In genomic region chr1:68149110-68149798, GRCh38 we compare ENCODE assay signal across 17 cellular contexts.
DNase-seq lines count a peak whose midpoint lies in the region; ATAC-seq and TF ChIP-seq lines count a peak whose summit lies in the region.
"Had no signal": no experiment of that assay in that cellular context is flagged by ENCODE, and none has a peak within 500 bp of the region (broad histone marks: within the 10 kb centered on the region; RNA-seq: fewer than 3 reads in every experiment).

No MANE protein-coding gene starts in this region.

- ATAC-seq in left cardiac atrium (peak; percentile 79 to 80), HG03354 (IDR thresholded peaks at IDR 0.05; ENCODE audit: poor library complexity, severe bottlenecking, unreplicated experiment) (no peak), PC-3 (no peak)
- ATAC-seq: HCT116 had no signal

- intact Hi-C loops in left cardiac atrium (cut with DNase I) (loop anchor here in 1 of 2 donors (5.0 kb wide), 1 partner anchor 83 kb away; the partner anchor contains the start of gene WLS), PC-3 (cut with micrococcal nuclease) (no loop called here)

- peak overlapping the region; percentile 29 for H3K18ac ChIP-seq in trophoblast cell (ENCODE audit: low read length)

- H4K91ac ChIP-seq in trophoblast cell (ENCODE audit: low read depth, low read length): no peak overlapping the region

- H3F3A ChIP-seq in PC-3 (ENCODE audit: low read length, unreplicated experiment): no peaks in the 10 kb centered on the region

- H3K9me3 ChIP-seq in endodermal cell (ENCODE audit: control insufficient read depth, low read length): no peaks in the 10 kb centered on the region
- H3K9me3 ChIP-seq in trophoblast cell (ENCODE audit: insufficient read depth, low read depth, low read length): no peaks in the 10 kb centered on the region
- no peaks in the 10 kb centered on the region for H3K9me3 ChIP-seq in PC-3 (ENCODE audit: low read length)
- H3K9me3 ChIP-seq: BLaER1 treated with 17β-estradiol and CSF1 and Interleukin-3, amounts not matched to agents 10 nM and 100 nM had no signal

- in situ Hi-C loops in G401 (cut with HindIII; ENCODE audit: low sequenced_read_pairs): no loop called here

- peaks cover 1% of the 10 kb centered on the region for H3K27me3 Mint-ChIP-seq in endodermal cell (ENCODE audit: insufficient read depth)

- POLR2A ChIA-PET in PC-3 (lab: Charles Lee; ENCODE audit: unreplicated experiment): no interaction called here

- H3K23ac ChIP-seq in trophoblast cell (ENCODE audit: low read length): no peak overlapping the region

- H2BK120ac ChIP-seq in trophoblast cell (ENCODE audit: insufficient read depth, low read length, poor library complexity): no peak overlapping the region

- no peak overlapping the region for H2BK12ac ChIP-seq in trophoblast cell (ENCODE audit: low read length)

- H3K9me2 ChIP-seq in PC-3 (replicated peaks; ENCODE audit: low read length): no peaks in the 10 kb centered on the region

- H2BK5ac ChIP-seq in trophoblast cell (ENCODE audit: low read depth, low read length, poor library complexity): no peak overlapping the region

- H3K4me2 ChIP-seq in trophoblast cell (ENCODE audit: low read length): no peak overlapping the region
- no peak overlapping the region for H3K4me2 ChIP-seq in PC-3 (ENCODE audit: low read length)
- H3K4me2 ChIP-seq: BLaER1 treated with 17β-estradiol and CSF1 and Interleukin-3, amounts not matched to agents 10 nM and 100 nM had no signal

- BruUV-seq in PC-3 (replicated peaks; lab: Mats Ljungman, UMichigan): no TSS peak

- H4K8ac ChIP-seq in trophoblast cell (ENCODE audit: low read depth, low read length): no peak overlapping the region

- 94% methylated on average over 2 to 5 of the region's 5 CpGs for WGBS in endodermal cell (ENCODE audit: insufficient coverage in 1 of 2, insufficient read length in 1 of 2), 2 experiments
- WGBS in trophoblast cell (ENCODE audit: extremely low coverage, insufficient coverage, insufficient read length): no CpG with 5 or more reads among the region's 5 CpGs

- H3K27me3 ChIP-seq in endodermal cell (ENCODE audit: control insufficient read depth, insufficient read depth, low read length, poor library complexity, severe bottlenecking): no peaks in the 10 kb centered on the region
- H3K27me3 ChIP-seq in trophoblast cell (ENCODE audit: insufficient read depth, low read length): no peaks in the 10 kb centered on the region
- H3K27me3 ChIP-seq in PC-3 (ENCODE audit: low read length): no peaks in the 10 kb centered on the region
- H3K27me3 ChIP-seq: BLaER1 treated with 17β-estradiol and CSF1 and Interleukin-3, amounts not matched to agents 10 nM and 100 nM had no signal

- no peak overlapping the region for H3K4ac ChIP-seq in trophoblast cell (ENCODE audit: low read depth, low read length)

- H3K79me1 ChIP-seq in trophoblast cell (ENCODE audit: low read length): peaks cover 9% of the 10 kb centered on the region

- H3K4me3 Mint-ChIP-seq in endodermal cell: no peak overlapping the region

- no peak overlapping the region for H3K27ac ChIP-seq in endodermal cell (ENCODE audit: low read depth, low read length)
- H3K27ac ChIP-seq in trophoblast cell (ENCODE audit: low read depth, low read length): no peak overlapping the region
- no peak overlapping the region for H3K27ac ChIP-seq in PC-3 (ENCODE audit: low read length)
- H3K27ac ChIP-seq: BLaER1 treated with 17β-estradiol and CSF1 and Interleukin-3, amounts not matched to agents 10 nM and 100 nM; GM23248 had no signal

- peaks cover 25% of the 10 kb centered on the region for H3K36me3 Mint-ChIP-seq in endodermal cell (ENCODE audit: low read depth)

- no peak overlapping the region for H2AFZ ChIP-seq in trophoblast cell (ENCODE audit: insufficient read depth, low read length, poor library complexity)
- H2AFZ ChIP-seq in PC-3 (ENCODE audit: low read length): no peak overlapping the region
- H2AFZ ChIP-seq: GM23248 had no signal

- peaks cover 30% of the 10 kb centered on the region for H3K4me1 Mint-ChIP-seq in endodermal cell

- H3K36me3 ChIP-seq in endodermal cell (ENCODE audit: control insufficient read depth, insufficient read depth, low read length): peaks cover 89% of the 10 kb centered on the region
- peaks cover 30 to 61% of the 10 kb centered on the region in 2 experiments for H3K36me3 ChIP-seq in trophoblast cell (ENCODE audit: control insufficient read depth in 1 of 2, insufficient read depth in 2 of 2, low read length in 2 of 2)
- no peaks in the 10 kb centered on the region for H3K36me3 ChIP-seq in PC-3 (ENCODE audit: low read depth, low read length)
- H3K36me3 ChIP-seq: BLaER1 treated with 17β-estradiol and CSF1 and Interleukin-3, amounts not matched to agents 10 nM and 100 nM had no signal

- no peak overlapping the region for H2AK5ac ChIP-seq in trophoblast cell (ENCODE audit: low read length)

- TF ChIP-seq CTCF in endodermal cell (conservative IDR thresholded peaks at IDR 0.05) (no peak), PC-3 (conservative IDR thresholded peaks at IDR 0.05; ENCODE audit: low read depth, low read length) (no peak)

- H3K9me3 Mint-ChIP-seq in endodermal cell: no peaks in the 10 kb centered on the region

- H3K14ac ChIP-seq in trophoblast cell (ENCODE audit: low read length): peak overlapping the region; percentile 46

- no peak overlapping the region for H3K4me3 ChIP-seq in endodermal cell (ENCODE audit: low read length)
- no peak overlapping the region for H3K4me3 ChIP-seq in trophoblast cell (ENCODE audit: low read depth, low read length)
- no peak overlapping the region for H3K4me3 ChIP-seq in PC-3 (ENCODE audit: low read length)
- H3K4me3 ChIP-seq: BLaER1 treated with 17β-estradiol and CSF1 and Interleukin-3, amounts not matched to agents 10 nM and 100 nM; GM23248 had no signal

- CTCF ChIA-PET in PC-3 (lab: Charles Lee): no interaction called here

- H3K9ac ChIP-seq in endodermal cell (ENCODE audit: extremely low read depth, low read length, poor library complexity, severe bottlenecking) (no peak overlapping the region), trophoblast cell (ENCODE audit: low read length) (no peak overlapping the region), PC-3 (ENCODE audit: low read length) (no peak overlapping the region)
- H3K9ac ChIP-seq: BLaER1 treated with 17β-estradiol and CSF1 and Interleukin-3, amounts not matched to agents 10 nM and 100 nM; GM23248 had no signal

- no peaks in the 10 kb centered on the region for H4K20me1 ChIP-seq in PC-3 (ENCODE audit: low read length)
- H4K20me1 ChIP-seq: BLaER1 treated with 17β-estradiol and CSF1 and Interleukin-3, amounts not matched to agents 10 nM and 100 nM had no signal

- H3K79me2 ChIP-seq in trophoblast cell (ENCODE audit: control insufficient read depth, insufficient read depth, low read length, poor library complexity): peaks cover 3% of the 10 kb centered on the region
- no peaks in the 10 kb centered on the region for H3K79me2 ChIP-seq in PC-3 (ENCODE audit: low read length)

- H3K4me1 ChIP-seq in endodermal cell (ENCODE audit: control insufficient read depth, insufficient read depth, low read length): peaks cover 33% of the 10 kb centered on the region
- peaks cover 13 to 16% of the 10 kb centered on the region in 2 experiments for H3K4me1 ChIP-seq in trophoblast cell (ENCODE audit: control insufficient read depth in 1 of 2, insufficient read depth in 2 of 2, low read length in 2 of 2)
- peaks cover 14% of the 10 kb centered on the region for H3K4me1 ChIP-seq in PC-3 (ENCODE audit: insufficient read depth, low read length)
- H3K4me1 ChIP-seq: BLaER1 treated with 17β-estradiol and CSF1 and Interleukin-3, amounts not matched to agents 10 nM and 100 nM had no signal

- H3K27ac Mint-ChIP-seq in endodermal cell: peak overlapping the region; percentile 37

- peak; percentile 67 for DNase-seq in G401 (ENCODE audit: low spot score)
- no peak for DNase-seq in endodermal cell
- no peak for DNase-seq in left cardiac atrium
- no peak for DNase-seq in trophoblast cell
- no peak for DNase-seq in PC-3
- no peak for DNase-seq in NCI-H510A (lab: John Stamatoyannopoulos, UW)
- no peak for DNase-seq in hippocampal formation (lab: John Stamatoyannopoulos, UW)
- DNase-seq: DND-41, GDM1, GM23248, KBM-7, MV-4-11, NCI-H1417, NCI-H187 treated with DMSO at 0.1 percent for 48 hours had no signal

- no peak overlapping the region for H4K12ac ChIP-seq in trophoblast cell (ENCODE audit: low read depth, low read length)

Comparison
In these comparisons a context has a peak if more than half of its experiments do, and no peak if none do; other contexts are left out.
1. ATAC-seq: peak in left cardiac atrium (2 of 2); none in HG03354 (single experiment) and PC-3 (single experiment).